In genomic region chr2:215825709-215826108, GRCh38 we compare ENCODE assay signal across 1 cellular context.
TF ChIP-seq lines count a peak whose summit lies in the region.

No MANE protein-coding gene starts in this region.

TF ChIP-seq in HepG2, 621 proteins besides CTCF, POLR2A, EP300 and RAD21 (continued from another document):
- TF ChIP-seq ATF7 (IDR thresholded peaks at IDR 0.05) (no peak), ATF7 (CRISPR knock-in tag; IDR thresholded peaks at IDR 0.05) (no peak), RFX3 (CRISPR knock-in tag; IDR thresholded peaks at IDR 0.05) (no peak), ZNF576 (CRISPR knock-in tag; IDR thresholded peaks at IDR 0.05) (no peak), ZNF83 (CRISPR knock-in tag; IDR thresholded peaks at IDR 0.05; ENCODE audit: borderline replicate concordance) (no peak)
TF ChIP-seq in HepG2: peak in this region for 0.
